In the genomic region with DNA sequence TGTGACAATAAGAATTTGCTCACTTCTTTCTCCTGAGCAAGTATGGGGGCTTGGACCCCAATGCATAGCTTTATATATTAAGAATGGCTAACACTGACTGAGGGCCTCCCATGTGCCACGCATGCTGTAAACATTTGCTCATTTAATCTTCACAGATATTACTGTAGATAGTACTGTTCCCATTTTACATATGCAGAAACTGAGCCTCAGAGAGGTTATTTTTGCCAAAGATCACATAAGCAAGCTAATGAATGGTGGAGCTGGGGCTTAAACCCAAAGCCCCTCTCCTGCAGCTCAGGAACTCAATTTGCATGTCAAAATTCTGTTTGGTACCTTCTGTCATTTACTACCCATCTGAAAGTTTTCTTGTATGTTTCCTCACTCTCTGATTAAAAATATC, we compare ENCODE assay signal across 28 cellular contexts.
"Had no signal": no experiment of that assay in that cellular context is flagged by ENCODE, and none has a peak within 500 bp of the region (broad histone marks: within the 10 kb centered on the region; RNA-seq: fewer than 3 reads in every experiment).

No MANE protein-coding gene starts in this region.

- DNase-seq: colonic mucosa; cortex of kidney; dermis blood vessel endothelial cell; dorsolateral prefrontal cortex; effector CD4-positive, alpha-beta T cell; effector CD8-positive, alpha-beta T cell; effector memory CD4-positive, alpha-beta T cell; effector memory CD8-positive, alpha-beta T cell; endodermal cell; erythroblast; esophagus squamous epithelium; foreskin fibroblast; foreskin keratinocyte; foreskin melanocyte; gastrocnemius medialis; glutamatergic neuron; head of caudate nucleus; heart left ventricle; heart right ventricle had no signal

- H3K4me1 ChIP-seq: colonic mucosa, foreskin keratinocyte had no signal

- H3K4me3 ChIP-seq: colonic mucosa, coronary artery, dorsolateral prefrontal cortex, esophagus muscularis mucosa, esophagus squamous epithelium, gastrocnemius medialis, gastroesophageal sphincter, heart left ventricle, heart right ventricle had no signal

- ATAC-seq: effector memory CD8-positive, alpha-beta T cell; esophagus mucosa; foreskin keratinocyte; gastrocnemius medialis; gastroesophageal sphincter; heart left ventricle; heart right ventricle had no signal

- H3K9me3 ChIP-seq: colonic mucosa, esophagus squamous epithelium, gastrocnemius medialis, gastroesophageal sphincter, heart left ventricle, heart right ventricle had no signal

- H3K27ac ChIP-seq: colonic mucosa, coronary artery, dorsolateral prefrontal cortex, epithelial cell of prostate, esophagus muscularis mucosa, esophagus squamous epithelium, foreskin keratinocyte, gastrocnemius medialis, gastroesophageal sphincter, heart left ventricle, heart right ventricle had no signal

- H3K36me3 ChIP-seq: colonic mucosa, esophagus muscularis mucosa, esophagus squamous epithelium, gastrocnemius medialis, gastroesophageal sphincter, heart left ventricle, heart right ventricle had no signal

- FAIRE-seq: colon, endometrium, endothelial cell of umbilical vein, frontal cortex had no signal

- H3K27me3 ChIP-seq: colonic mucosa, dorsolateral prefrontal cortex, esophagus muscularis mucosa, esophagus squamous epithelium, gastrocnemius medialis, gastroesophageal sphincter, heart left ventricle, heart right ventricle had no signal
